18 cellular contexts compared by ENCODE assay signal in the genomic region with DNA sequence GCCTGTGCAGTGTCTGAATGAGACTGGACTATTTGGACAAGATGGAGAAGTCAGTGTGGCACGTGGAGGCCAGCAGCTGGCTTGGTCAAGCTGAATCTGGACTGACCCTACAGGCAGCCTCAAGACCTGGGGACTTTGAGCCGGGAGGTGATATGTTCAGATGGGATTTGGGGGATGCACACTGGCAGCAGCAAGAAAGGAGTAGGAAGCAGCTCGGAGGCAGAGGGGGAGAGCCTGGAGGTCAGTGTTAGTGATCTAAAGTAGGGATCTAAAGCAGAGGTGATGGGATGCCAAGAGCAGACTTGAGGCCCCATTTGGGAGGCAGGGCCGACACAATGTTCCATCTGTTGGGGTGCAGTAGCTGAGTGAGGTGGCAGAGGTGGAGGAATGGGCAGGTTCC. TPM values are rescaled to one million over a fixed set of nuclear protein-coding genes. Genes with fewer than 3 reads are reported as not detected.
DNase-seq lines count a peak whose midpoint lies in the region; ATAC-seq and TF ChIP-seq lines count a peak whose summit lies in the region.
"Had no signal": no experiment of that assay in that cellular context is flagged by ENCODE, and none has a peak within 500 bp of the region (broad histone marks: within the 10 kb centered on the region; RNA-seq: fewer than 3 reads in every experiment).

No MANE protein-coding gene starts in this region.

- ATAC-seq in activated T-cell treated with anti-CD3 and anti-CD28 coated beads, Interleukin-2, amount 50 U/mL, for 4 hours, result no peak
- no peak for ATAC-seq in stimulated activated effector memory CD8-positive, alpha-beta T cell treated with anti-CD3 and anti-CD28 coated beads, Interleukin-12 subunit alpha, Interleukin-12 subunit beta, amount 100 ng/mL, for 72 hours
- ATAC-seq: heart left ventricle, Panc1 had no signal

- H3K4me3 ChIP-seq in PC-9 (no peak overlapping the region), dorsolateral prefrontal cortex (no peak overlapping the region), OCI-LY7 (ENCODE audit: low read depth, low read length, poor library complexity, severe bottlenecking) (no peak overlapping the region)
- H3K4me3 ChIP-seq: heart left ventricle had no signal

- peak overlapping the region; percentile 43 for H3K27ac Mint-ChIP-seq in stimulated activated effector memory CD8-positive, alpha-beta T cell treated with anti-CD3 and anti-CD28 coated beads, Interleukin-12 subunit alpha, Interleukin-12 subunit beta, amount 100 ng/mL, for 72 hours

- peaks cover 64% of the 10 kb centered on the region for H3K79me2 ChIP-seq in PC-9 (ENCODE audit: low read depth)
- H3K79me2 ChIP-seq in OCI-LY7 (ENCODE audit: insufficient read depth, low read depth, low read length), result no peaks in the 10 kb centered on the region

- H3K36me3 ChIP-seq in PC-9 (ENCODE audit: low read depth), result peaks cover 39% of the 10 kb centered on the region
- H3K36me3 ChIP-seq in OCI-LY7 (ENCODE audit: insufficient read depth, low read length), result no peaks in the 10 kb centered on the region

- BruUV-seq in PC-9 (replicated peaks; lab: Mats Ljungman, UMichigan) (no TSS peak), OCI-LY7 (replicated peaks; lab: Mats Ljungman, UMichigan) (no TSS peak)

- H3K4me3 Mint-ChIP-seq in activated T-cell treated with anti-CD3 and anti-CD28 coated beads, Interleukin-2, amount 50 U/mL, for 4 hours, result peak overlapping the region; percentile 16
- H3K4me3 Mint-ChIP-seq in stimulated activated effector memory CD8-positive, alpha-beta T cell treated with anti-CD3 and anti-CD28 coated beads, Interleukin-12 subunit alpha, Interleukin-12 subunit beta, amount 100 ng/mL, for 72 hours, result peak overlapping the region; percentile 85

- DNase-seq in activated T-cell treated with anti-CD3 and anti-CD28 coated beads, Interleukin-2, amount 50 U/mL, for 4 hours, result no peak
- no peak for DNase-seq in activated T-cell treated with anti-CD3 and anti-CD28 coated beads, Interleukin-2, amount 50 U/mL, for 48 hours
- DNase-seq in PC-9, result no peak
- DNase-seq in dorsolateral prefrontal cortex, result peak in 1 of 10 donors; percentile 30
- no peak for DNase-seq in stimulated activated effector memory CD8-positive, alpha-beta T cell treated with anti-CD3 and anti-CD28 coated beads, Interleukin-12 subunit alpha, Interleukin-12 subunit beta, amount 100 ng/mL, for 72 hours (ENCODE audit: low spot score in 2 of 2)
- no peak for DNase-seq in stimulated activated CD4-positive, alpha-beta T cell treated with anti-CD3 and anti-CD28 coated beads, Interleukin-4, amount 100 ng/mL, for 1 hour
- DNase-seq in OCI-LY7 (ENCODE audit: low spot score), result no peak
- DNase-seq in inferior parietal cortex (ENCODE audit: extremely low spot score), result no peak
- DNase-seq: activated CD8-positive, alpha-beta memory T cell treated with anti-CD3 and anti-CD28 coated beads, Interleukin-2, amount 50 U/mL, for 4 hours; Caco-2; central memory CD4-positive, alpha-beta T cell; effector memory CD4-positive, alpha-beta T cell; heart left ventricle; Karpas-422; NCI-H774; retina had no signal

- H3K27ac ChIP-seq in PC-9 (no peak overlapping the region), dorsolateral prefrontal cortex (peak overlapping the region in 34 of 59 donors; percentile 1 to 85 (median 74)), OCI-LY7 (ENCODE audit: low read depth, low read length, poor library complexity, severe bottlenecking) (no peak overlapping the region)
- H3K27ac ChIP-seq: heart left ventricle had no signal

- peaks cover 36% of the 10 kb centered on the region for H3K4me1 Mint-ChIP-seq in activated T-cell treated with anti-CD3 and anti-CD28 coated beads, Interleukin-2, amount 50 U/mL, for 4 hours (ENCODE audit: low read depth)
- H3K4me1 Mint-ChIP-seq in stimulated activated effector memory CD8-positive, alpha-beta T cell treated with anti-CD3 and anti-CD28 coated beads, Interleukin-12 subunit alpha, Interleukin-12 subunit beta, amount 100 ng/mL, for 72 hours, result peaks cover 40% of the 10 kb centered on the region

- POLR2A ChIA-PET in PC-9 (lab: Charles Lee; ENCODE audit: unreplicated experiment), result interaction anchor here (0.7 kb wide), 1 partner anchor 156 kb away, joined by 3 read pairs; no protein-coding TSS in a partner anchor
- POLR2A ChIA-PET in OCI-LY7 (lab: Charles Lee), result interaction anchor here (1.1 to 1.9 kb wide), 2 partner anchors 12 to 13 kb away, joined by 3 to 4 read pairs; no protein-coding TSS in a partner anchor

- H3K27me3 ChIP-seq in PC-9 (ENCODE audit: insufficient read depth, low read depth) (no peaks in the 10 kb centered on the region), dorsolateral prefrontal cortex (peaks cover 0 to 7% (median 0%) of the 10 kb centered on the region in 45 donors)
- H3K27me3 ChIP-seq: neutrophil had no signal

- peaks cover 48% of the 10 kb centered on the region for H3F3A ChIP-seq in PC-9 (ENCODE audit: insufficient read depth, low read depth)

- H3K4me2 ChIP-seq in PC-9, result peak overlapping the region; percentile 80
- no peak overlapping the region for H3K4me2 ChIP-seq in OCI-LY7 (ENCODE audit: low read length)

- H3K4me1 ChIP-seq in PC-9 (replicated peaks; ENCODE audit: insufficient read depth) (peaks cover 38% of the 10 kb centered on the region), OCI-LY7 (ENCODE audit: insufficient read depth, low read length, poor library complexity, severe bottlenecking) (peaks cover 32% of the 10 kb centered on the region)

- intact Hi-C loops in PC-9 (cut with micrococcal nuclease; ENCODE audit: unreplicated experiment) (no loop called here), dorsolateral prefrontal cortex (cut with DNase I) (no loop called here), OCI-LY7 (cut with micrococcal nuclease; ENCODE audit: unreplicated experiment) (no loop called here)

- H3K27me3 Mint-ChIP-seq in activated T-cell treated with anti-CD3 and anti-CD28 coated beads, Interleukin-2, amount 50 U/mL, for 4 hours (ENCODE audit: low read depth), result no peaks in the 10 kb centered on the region

- H4K20me1 ChIP-seq in PC-9 (ENCODE audit: insufficient read depth) (peaks cover 19% of the 10 kb centered on the region), OCI-LY7 (ENCODE audit: insufficient read depth, low read length) (no peaks in the 10 kb centered on the region)

- CTCF ChIA-PET in PC-9 (lab: Charles Lee), result no interaction called here
- CTCF ChIA-PET in OCI-LY7 (lab: Charles Lee; ENCODE audit: unreplicated experiment), result no interaction called here

- no peaks in the 10 kb centered on the region for H3K9me3 Mint-ChIP-seq in activated T-cell treated with anti-CD3 and anti-CD28 coated beads, Interleukin-2, amount 50 U/mL, for 4 hours
- H3K9me3 Mint-ChIP-seq in stimulated activated effector memory CD8-positive, alpha-beta T cell treated with anti-CD3 and anti-CD28 coated beads, Interleukin-12 subunit alpha, Interleukin-12 subunit beta, amount 100 ng/mL, for 72 hours, result no peaks in the 10 kb centered on the region

- peaks cover 28% of the 10 kb centered on the region for H3K36me3 Mint-ChIP-seq in activated T-cell treated with anti-CD3 and anti-CD28 coated beads, Interleukin-2, amount 50 U/mL, for 4 hours (ENCODE audit: insufficient read depth)
- peaks cover 81% of the 10 kb centered on the region for H3K36me3 Mint-ChIP-seq in stimulated activated effector memory CD8-positive, alpha-beta T cell treated with anti-CD3 and anti-CD28 coated beads, Interleukin-12 subunit alpha, Interleukin-12 subunit beta, amount 100 ng/mL, for 72 hours

- H3K9me3 ChIP-seq in PC-9 (ENCODE audit: insufficient read depth, low read depth) (no peaks in the 10 kb centered on the region), OCI-LY7 (ENCODE audit: low read length) (no peaks in the 10 kb centered on the region)
- H3K9me3 ChIP-seq: Caco-2, heart left ventricle, neutrophil had no signal

- H3K9me2 ChIP-seq in PC-9 (ENCODE audit: insufficient read depth) (no peaks in the 10 kb centered on the region), OCI-LY7 (ENCODE audit: insufficient read depth, low read length) (no peaks in the 10 kb centered on the region)

- no peak overlapping the region for H2AFZ ChIP-seq in PC-9
- H2AFZ ChIP-seq in OCI-LY7 (ENCODE audit: low read length), result no peak overlapping the region

- no peak for TF ChIP-seq CTCF in PC-9 (conservative IDR thresholded peaks at IDR 0.05)
- no peak for TF ChIP-seq CTCF in dorsolateral prefrontal cortex (IDR thresholded peaks at IDR 0.05 in 54 of 56, conservative IDR thresholded peaks at IDR 0.05 in 2 of 56; ENCODE audit: low read depth in 1 of 56, partially characterized antibody in 56 of 56)
- no peak for TF ChIP-seq CTCF in OCI-LY7 (conservative IDR thresholded peaks at IDR 0.05; ENCODE audit: low read length)

RNA-seq across cellular contexts. Expression of a gene that starts 2.8 kb away (rescaled TPM):
- total RNA-seq in activated T-cell treated with anti-CD3 and anti-CD28 coated beads, Interleukin-2, amount 50 U/mL, for 4 hours, result 10 to 100 TPM; 33.8 to 61.0 (median 48.4) TPM
- 141 and 146 TPM in 2 replicates for total RNA-seq in PC-9 (2021)
- total RNA-seq in dorsolateral prefrontal cortex, result 10 to 100 TPM in 119 of 120 experiments, 1 to 10 TPM in 1; 9.1 to 40.0 (median 25.9) TPM
- total RNA-seq in OCI-LY7 (2014; rRNA removed; shearing (Covaris generic)), result 0.88 TPM in 2 replicates
- 1.2 and 1.8 TPM in 2 replicates for total RNA-seq in OCI-LY7 (2022)

Comparison
In these comparisons a context has a peak if more than half of its experiments do, and no peak if none do; other contexts are left out.
1. H3K27ac ChIP-seq: peak in dorsolateral prefrontal cortex (34 of 59); none in PC-9 (single experiment) and OCI-LY7 (single experiment).